8 cellular contexts compared by ENCODE assay signal in genomic region chr4:40309250-40309774, GRCh38. TPM values are rescaled to one million over a fixed set of nuclear protein-coding genes. Genes with fewer than 3 reads are reported as not detected.
A peak's percentile ranks its signal among the peaks of the same experiment; 100 is the strongest.
DNase-seq lines count a peak whose midpoint lies in the region; ATAC-seq and TF ChIP-seq lines count a peak whose summit lies in the region.

No MANE protein-coding gene starts in this region.

- WGBS in lung, 2 donors = 0 to 2% methylated on average over 10 of the region's 10 CpGs

- peak; percentile 28 for ATAC-seq in GM18508 (IDR thresholded peaks at IDR 0.05; ENCODE audit: insufficient read depth, unreplicated experiment)
- peak; percentile 35 for ATAC-seq in HG03378 (IDR thresholded peaks at IDR 0.05; ENCODE audit: unreplicated experiment)
- ATAC-seq in activated CD4-positive, CD25-positive, alpha-beta regulatory T cell treated with anti-CD3 and anti-CD28 coated beads, Interleukin-2, amount 50 U/mL, for 24 hours = peak; percentile 59 to 65
- ATAC-seq in lung (ENCODE audit: insufficient read depth, low FRiP score) = peak; percentile 66
- ATAC-seq in HG02938 (IDR thresholded peaks at IDR 0.05; ENCODE audit: unreplicated experiment) = no peak
- ATAC-seq in GM21367 (IDR thresholded peaks at IDR 0.05; ENCODE audit: unreplicated experiment) = no peak

- H3K36me3 ChIP-seq in lung (ENCODE audit: control insufficient read depth in 2 of 2, insufficient read depth in 2 of 2, low read length in 2 of 2) = no peaks in the 10 kb centered on the region

- peak; percentile 78 for DNase-seq in dedifferentiated amniotic fluid mesenchymal stem cell (ENCODE audit: extremely low spot score)
- DNase-seq in lung (ENCODE audit: low spot score) = peak; percentile 88
- DNase-seq in stimulated activated CD8-positive, alpha-beta memory T cell treated with anti-CD3 and anti-CD28 coated beads, Interleukin-15, amount 100 ng/mL, for 24 hours (ENCODE audit: low read depth) = peak; percentile 78

- no peak overlapping the region for H3K4me3 ChIP-seq in lung

- peak overlapping the region in 1 of 2 donors; percentile 55 for H3K27ac ChIP-seq in lung (ENCODE audit: low read depth in 1 of 2, low read length in 1 of 2)

- no peaks in the 10 kb centered on the region for H3K27me3 ChIP-seq in lung (ENCODE audit: control insufficient read depth, insufficient read depth)

- peaks cover 0 to 5% of the 10 kb centered on the region in 2 donors for H3K9me3 ChIP-seq in lung (ENCODE audit: control insufficient read depth in 2 of 2, insufficient read depth in 1 of 2, low read length in 1 of 2)

- peaks cover 2 to 4% of the 10 kb centered on the region in 2 donors for H3K4me1 ChIP-seq in lung (ENCODE audit: control insufficient read depth in 2 of 2, insufficient read depth in 2 of 2, low read length in 2 of 2)

- TF ChIP-seq CTCF in lung (IDR thresholded peaks at IDR 0.05; ENCODE audit: control extremely low read depth, extremely low read depth) = peak; percentile 88

RNA-seq across cellular contexts. Expression of gene CHRNA9, which starts 25.8 kb away (rescaled TPM):
- total RNA-seq in lung = under 1 TPM in 1 of 2 donors, not detected in 1; 0.09 TPM
- not detected for polyA plus RNA-seq in lung

Comparison
In these comparisons a context has a peak if more than half of its experiments do, and no peak if none do; other contexts are left out.
1. ATAC-seq: peak in GM18508 (single experiment), HG03378 (single experiment), activated CD4-positive, CD25-positive, alpha-beta regulatory T cell treated with anti-CD3 and anti-CD28 coated beads, Interleukin-2, amount 50 U/mL, for 24 hours (2 of 2) and lung (single experiment); none in HG02938 (single experiment) and GM21367 (single experiment).
2. Peak in every context shown above with its lines, with median percentiles within 50 percentile points of each other: DNase-seq.